20 cellular contexts compared by ENCODE assay signal in the genomic region with DNA sequence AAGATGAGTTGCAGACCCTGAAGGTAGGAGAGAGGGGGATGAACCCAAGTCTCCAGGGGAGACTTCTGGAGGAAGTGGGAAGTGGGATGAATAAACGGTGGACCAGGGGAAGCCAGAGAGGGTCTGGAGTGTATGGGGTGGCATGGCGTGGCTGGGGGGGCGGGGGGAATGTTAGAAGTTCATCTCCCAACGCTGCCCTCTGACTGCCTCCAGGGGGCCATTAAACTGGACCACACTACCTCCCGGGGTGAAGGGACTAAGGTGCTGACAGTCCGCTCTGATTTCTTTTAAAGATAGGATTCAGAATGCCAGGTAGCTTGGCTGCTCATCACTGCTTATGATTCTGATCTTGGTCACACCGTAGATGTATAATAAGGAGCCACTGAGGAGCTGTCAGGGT. TPM values are rescaled to one million over a fixed set of nuclear protein-coding genes. Genes with fewer than 3 reads are reported as not detected.
DNase-seq lines count a peak whose midpoint lies in the region; ATAC-seq and TF ChIP-seq lines count a peak whose summit lies in the region.
"Had no signal": no experiment of that assay in that cellular context is flagged by ENCODE, and none has a peak within 500 bp of the region (broad histone marks: within the 10 kb centered on the region; RNA-seq: fewer than 3 reads in every experiment).

No MANE protein-coding gene starts in this region.

- H3K36me3 ChIP-seq in breast epithelium = no peaks in the 10 kb centered on the region
- H3K36me3 ChIP-seq in OCI-LY7 (ENCODE audit: insufficient read depth, low read length) = peaks cover 39% of the 10 kb centered on the region; the same call in 1 of the 2 replicates
- H3K36me3 ChIP-seq: colonic mucosa had no signal

- TF ChIP-seq CTCF in MCF 10A (IDR thresholded peaks at IDR 0.05; ENCODE audit: unreplicated experiment) (no peak), breast epithelium (IDR thresholded peaks at IDR 0.05) (no peak), OCI-LY7 (conservative IDR thresholded peaks at IDR 0.05; ENCODE audit: low read length) (peak; percentile 38), endothelial cell (IDR thresholded peaks at IDR 0.05; ENCODE audit: unreplicated experiment) (no peak)

- H4K20me1 ChIP-seq in OCI-LY7 (ENCODE audit: insufficient read depth, low read length) = no peaks in the 10 kb centered on the region; the same call in 1 of the 2 replicates

- no peak for DNase-seq in MCF 10A (ENCODE audit: unreplicated experiment)
- DNase-seq in breast epithelium (ENCODE audit: low spot score in 2 of 2) = no peak
- no peak for DNase-seq in OCI-LY7 (ENCODE audit: low spot score)
- no peak for DNase-seq in endothelial cell (ENCODE audit: low spot score)
- DNase-seq in stimulated activated naive B cell treated with anti-CD40 and anti-IgM and Interleukin-4, amounts not matched to agents 10 μg/mL and 1 μg/mL and 100 μg/mL, for 72 hours = no peak
- no peak for DNase-seq in caudate nucleus (lab: John Stamatoyannopoulos, UW)
- DNase-seq in head of caudate nucleus = no peak
- DNase-seq: activated CD4-positive, CD25-positive, alpha-beta regulatory T cell treated with anti-CD3 and anti-CD28 coated beads, Interleukin-2, amount 50 U/mL, for 72 hours; amniotic stem cell; Calu3; midbrain; NCI-H187 treated with DMSO at 0.1 percent for 48 hours; PC-9; psoas muscle; stimulated activated CD4-positive, alpha-beta T cell treated with anti-CD3 and anti-CD28 coated beads, Interleukin-15, amount 100 ng/mL, for 24 hours; SW 1271; testis had no signal

- H3K36me3 Mint-ChIP-seq in MCF 10A (ENCODE audit: insufficient read depth, unreplicated experiment) (peaks cover 10% of the 10 kb centered on the region), endothelial cell (ENCODE audit: low read depth, unreplicated experiment) (peaks cover 11% of the 10 kb centered on the region)
- peaks cover 22 to 40% of the 10 kb centered on the region in 2 donors for H3K36me3 Mint-ChIP-seq in stimulated activated naive B cell treated with anti-CD40 and anti-IgM and Interleukin-4, amounts not matched to agents 10 μg/mL and 1 μg/mL and 100 μg/mL, for 72 hours

- H3K4me3 Mint-ChIP-seq in MCF 10A (ENCODE audit: unreplicated experiment) = no peak overlapping the region
- peak overlapping the region; percentile 59 for H3K4me3 Mint-ChIP-seq in endothelial cell (ENCODE audit: unreplicated experiment)
- peak overlapping the region; percentile 57 to 67 for H3K4me3 Mint-ChIP-seq in stimulated activated naive B cell treated with anti-CD40 and anti-IgM and Interleukin-4, amounts not matched to agents 10 μg/mL and 1 μg/mL and 100 μg/mL, for 72 hours

- H3K4me1 ChIP-seq in breast epithelium (no peaks in the 10 kb centered on the region), OCI-LY7 (ENCODE audit: insufficient read depth, low read length, poor library complexity, severe bottlenecking) (peaks cover 64% of the 10 kb centered on the region)

- H3K4me1 Mint-ChIP-seq in MCF 10A (ENCODE audit: insufficient read depth, unreplicated experiment) (no peaks in the 10 kb centered on the region), endothelial cell (ENCODE audit: unreplicated experiment) (peaks cover 59% of the 10 kb centered on the region)
- peaks cover 61 to 79% of the 10 kb centered on the region in 2 donors for H3K4me1 Mint-ChIP-seq in stimulated activated naive B cell treated with anti-CD40 and anti-IgM and Interleukin-4, amounts not matched to agents 10 μg/mL and 1 μg/mL and 100 μg/mL, for 72 hours

- intact Hi-C loops in MCF 10A (cut with micrococcal nuclease) = no loop called here
- intact Hi-C loops in breast epithelium (cut with DNase I; ENCODE audit: low total_unique reads) = no loop called here
- intact Hi-C loops in OCI-LY7 (cut with micrococcal nuclease; ENCODE audit: unreplicated experiment) = loop anchor here (2.0 kb wide), 1 partner anchor 13 kb away; no protein-coding TSS in a partner anchor
- intact Hi-C loops in head of caudate nucleus (cut with DNase I) = no loop called here

- H3K27me3 ChIP-seq in breast epithelium = no peaks in the 10 kb centered on the region
- H3K27me3 ChIP-seq: colonic mucosa, testis had no signal

- no peaks in the 10 kb centered on the region for H3K9me2 ChIP-seq in OCI-LY7 (ENCODE audit: insufficient read depth, low read length)

- H3K9me3 ChIP-seq in breast epithelium (no peaks in the 10 kb centered on the region), OCI-LY7 (ENCODE audit: low read length) (no peaks in the 10 kb centered on the region)
- H3K9me3 ChIP-seq: colonic mucosa, psoas muscle, testis had no signal

- no TSS peak for BruUV-seq in MCF 10A (replicated peaks; lab: Mats Ljungman, UMichigan)
- no TSS peak for BruUV-seq in OCI-LY7 (replicated peaks; lab: Mats Ljungman, UMichigan)

- no peak for ATAC-seq in stimulated activated naive B cell treated with anti-CD40 and anti-IgM and Interleukin-4, amounts not matched to agents 10 μg/mL and 1 μg/mL and 100 μg/mL, for 72 hours (replicated peaks)
- no peak for ATAC-seq in HG03159 (IDR thresholded peaks at IDR 0.05; ENCODE audit: unreplicated experiment)
- ATAC-seq: psoas muscle had no signal

- POLR2A ChIA-PET in MCF 10A (lab: Yijun Ruan, JAX) (no interaction called here), OCI-LY7 (lab: Charles Lee) (interaction anchor here (0.9 to 4.1 kb wide), 10 partner anchors 8 to 78 kb away, joined by 3 to 27 read pairs (median 4); partner anchors contain the start of gene FCSK)

- peak overlapping the region; percentile 86 for H3K4me2 ChIP-seq in OCI-LY7 (ENCODE audit: low read length)
- H3K4me2 ChIP-seq: PC-9 had no signal

- no peaks in the 10 kb centered on the region for H3K9me3 Mint-ChIP-seq in MCF 10A (ENCODE audit: unreplicated experiment)
- no peaks in the 10 kb centered on the region for H3K9me3 Mint-ChIP-seq in endothelial cell (ENCODE audit: unreplicated experiment)
- H3K9me3 Mint-ChIP-seq in stimulated activated naive B cell treated with anti-CD40 and anti-IgM and Interleukin-4, amounts not matched to agents 10 μg/mL and 1 μg/mL and 100 μg/mL, for 72 hours = no peaks in the 10 kb centered on the region

- peak overlapping the region; percentile 44 for H3K27ac Mint-ChIP-seq in MCF 10A (ENCODE audit: low read depth, unreplicated experiment)
- no peak overlapping the region for H3K27ac Mint-ChIP-seq in endothelial cell (ENCODE audit: unreplicated experiment)
- peak overlapping the region; percentile 77 for H3K27ac Mint-ChIP-seq in stimulated activated naive B cell treated with anti-CD40 and anti-IgM and Interleukin-4, amounts not matched to agents 10 μg/mL and 1 μg/mL and 100 μg/mL, for 72 hours

- no peak overlapping the region for H3K27ac ChIP-seq in breast epithelium
- peak overlapping the region; percentile 73 for H3K27ac ChIP-seq in OCI-LY7 (ENCODE audit: low read depth, low read length, poor library complexity, severe bottlenecking)
- no peak overlapping the region for H3K27ac ChIP-seq in caudate nucleus (ENCODE audit: low read depth, low read length)
- H3K27ac ChIP-seq: colonic mucosa, epithelial cell of prostate, PC-9, psoas muscle, testis had no signal

- CTCF ChIA-PET in MCF 10A (lab: Yijun Ruan, JAX) (interaction anchor here (0.6 to 0.8 kb wide), 2 partner anchors 14 to 301 kb away, joined by 3 to 4 read pairs; no protein-coding TSS in a partner anchor), OCI-LY7 (lab: Charles Lee; ENCODE audit: unreplicated experiment) (interaction anchor here (1.0 kb wide), 1 partner anchor 9 kb away, joined by 4 read pairs; no protein-coding TSS in a partner anchor)

- H2AFZ ChIP-seq in OCI-LY7 (ENCODE audit: low read length) = no peak overlapping the region
- H2AFZ ChIP-seq: PC-9 had no signal

- peaks cover 70% of the 10 kb centered on the region; the same call in 1 of the 2 replicates for H3K79me2 ChIP-seq in OCI-LY7 (ENCODE audit: insufficient read depth, low read depth, low read length)

- no peak for TF ChIP-seq POLR2A in breast epithelium (IDR thresholded peaks at IDR 0.05)

- H3K4me3 ChIP-seq in breast epithelium (no peak overlapping the region), OCI-LY7 (ENCODE audit: low read depth, low read length, poor library complexity, severe bottlenecking) (no peak overlapping the region)
- H3K4me3 ChIP-seq: colonic mucosa, PC-9, psoas muscle, testis had no signal

- H3K27me3 Mint-ChIP-seq in MCF 10A (ENCODE audit: insufficient read depth, unreplicated experiment) = no peaks in the 10 kb centered on the region
- H3K27me3 Mint-ChIP-seq in endothelial cell (ENCODE audit: unreplicated experiment) = peaks cover 12% of the 10 kb centered on the region
- no peaks in the 10 kb centered on the region for H3K27me3 Mint-ChIP-seq in stimulated activated naive B cell treated with anti-CD40 and anti-IgM and Interleukin-4, amounts not matched to agents 10 μg/mL and 1 μg/mL and 100 μg/mL, for 72 hours

RNA-seq across cellular contexts. Expression of gene ST3GAL2, which starts 21.2 kb away (rescaled TPM):
- 7.7 and 10.3 TPM in 2 replicates for total RNA-seq in MCF 10A (2022)
- 10 to 100 TPM in 2 of 3 donors, 1 to 10 TPM in 1; 7.8 to 13.4 (median 11.5) TPM for total RNA-seq in breast epithelium
- 42.6 and 44.6 TPM in 2 replicates for total RNA-seq in OCI-LY7 (2014; rRNA removed; shearing (Covaris generic))
- total RNA-seq in OCI-LY7 (2022) = 48.5 and 61.0 TPM in 2 replicates
- total RNA-seq in endothelial cell (ENCODE audit: unreplicated experiment) = 87.0 TPM

RNA-seq across cellular contexts. Expression of gene FCSK, which starts 36.7 kb away (rescaled TPM):
- 13.7 and 19.0 TPM in 2 replicates for total RNA-seq in MCF 10A (2022)
- 10 to 100 TPM; 10.7 to 27.8 (median 18.0) TPM for total RNA-seq in breast epithelium
- 6.8 and 7.4 TPM in 2 replicates for total RNA-seq in OCI-LY7 (2014; rRNA removed; shearing (Covaris generic))
- total RNA-seq in OCI-LY7 (2022) = 14.2 and 14.3 TPM in 2 replicates
- total RNA-seq in endothelial cell (ENCODE audit: unreplicated experiment) = 14.7 TPM
